Comparison of ENCODE assay signal across 8 cellular contexts in the genomic region with DNA sequence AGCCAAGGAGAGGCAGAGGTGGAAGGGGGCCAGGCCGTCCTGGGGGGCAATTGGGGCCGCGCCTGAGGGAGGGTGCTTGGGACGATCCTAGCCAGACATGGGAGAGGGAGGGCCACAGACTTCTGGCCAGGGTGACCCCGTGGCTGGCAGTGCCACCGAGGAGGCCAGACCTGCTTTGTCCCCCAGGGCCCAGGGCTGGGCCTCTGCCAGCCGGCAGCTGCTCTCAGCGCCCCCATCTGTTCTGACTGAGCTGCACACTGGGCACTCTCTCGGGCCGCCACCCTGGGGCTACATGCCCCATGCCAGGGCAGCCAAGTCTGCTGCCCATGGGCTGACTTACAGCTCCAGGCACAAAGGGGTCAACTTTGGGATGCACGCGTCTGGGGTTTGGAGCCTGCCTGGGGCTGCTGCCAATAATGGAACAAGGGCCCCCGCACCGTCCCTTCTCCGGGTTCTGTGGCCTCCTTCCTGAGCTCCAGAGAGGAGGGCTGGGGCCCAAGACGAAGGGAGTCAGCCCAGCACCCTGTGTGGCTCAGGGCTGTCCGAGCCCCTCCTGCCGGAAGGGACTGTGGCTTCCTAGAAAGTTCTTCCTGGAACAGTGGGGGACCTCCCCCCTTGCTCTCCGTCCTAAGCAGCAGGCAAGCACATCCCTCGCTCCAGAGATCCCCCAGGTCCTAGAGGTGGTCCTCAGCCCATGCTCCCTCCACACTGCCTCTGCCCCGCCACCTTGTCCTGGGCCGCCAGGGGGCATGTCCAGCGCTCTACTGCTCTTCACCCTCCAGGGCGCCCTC. TPM values are rescaled to one million over a fixed set of nuclear protein-coding genes. Genes with fewer than 3 reads are reported as not detected.
DNase-seq lines count a peak whose midpoint lies in the region; ATAC-seq and TF ChIP-seq lines count a peak whose summit lies in the region.

No MANE protein-coding gene starts in this region.

- H3K9me3 ChIP-seq in heart right ventricle: no peaks in the 10 kb centered on the region

- peaks cover 2% of the 10 kb centered on the region for H3K36me3 Mint-ChIP-seq in activated CD4-positive, alpha-beta memory T cell treated with anti-CD3 and anti-CD28 coated beads for 36 hours

- peak in 7 of 9 donors; percentile 18 to 51 (median 23) for TF ChIP-seq CTCF in heart right ventricle (IDR thresholded peaks at IDR 0.05)

- H3K36me3 ChIP-seq in heart right ventricle: peaks cover 0 to 4% (median 0%) of the 10 kb centered on the region in 9 donors

- CTCF ChIA-PET in activated CD4-positive, alpha-beta memory T cell treated with anti-CD3 and anti-CD28 coated beads for 36 hours (lab: Charles Lee): interaction anchor here (0.6 to 3.3 kb wide), 3 partner anchors 22 to 27 kb away, joined by 3 to 12 read pairs (median 7); no protein-coding TSS in a partner anchor

- H3K27ac Mint-ChIP-seq in activated CD4-positive, alpha-beta memory T cell treated with anti-CD3 and anti-CD28 coated beads for 36 hours: no peak overlapping the region

- H3K4me3 Mint-ChIP-seq in activated CD4-positive, alpha-beta memory T cell treated with anti-CD3 and anti-CD28 coated beads for 36 hours: peak overlapping the region; percentile 23

- peaks cover 23 to 77% (median 47%) of the 10 kb centered on the region in 9 donors for H3K4me1 ChIP-seq in heart right ventricle

- no peaks in the 10 kb centered on the region for H3K4me1 Mint-ChIP-seq in activated CD4-positive, alpha-beta memory T cell treated with anti-CD3 and anti-CD28 coated beads for 36 hours (ENCODE audit: low read depth)

- peak overlapping the region; percentile 85 to 98 (median 90) for H3K27ac ChIP-seq in heart right ventricle

- peak overlapping the region; percentile 34 to 84 (median 73) for H3K4me3 ChIP-seq in heart right ventricle

- no peaks in the 10 kb centered on the region for H3K9me3 Mint-ChIP-seq in activated CD4-positive, alpha-beta memory T cell treated with anti-CD3 and anti-CD28 coated beads for 36 hours

- H3K27me3 ChIP-seq in heart right ventricle: no peaks in the 10 kb centered on the region

- 16 to 18% methylated on average over 24 of the region's 24 CpGs for WGBS in heart right ventricle, 2 donors

- no peak for DNase-seq in Right ventricle myocardium inferior (ENCODE audit: missing footprints)
- DNase-seq in cardiac septum (ENCODE audit: low spot score): no peak
- peak; percentile 16 for DNase-seq in activated CD4-positive, alpha-beta memory T cell treated with anti-CD3 and anti-CD28 coated beads for 36 hours
- DNase-seq in heart right ventricle: peak; percentile 65 to 76
- peak; percentile 55 for DNase-seq in pons (ENCODE audit: low spot score)
- no peak for DNase-seq in NK-92 treated with Interleukin-12 subunit alpha and Interleukin-12 subunit beta, amount 100 ng/mL, for 24 hours (lab: John Stamatoyannopoulos, UW)
- no peak for DNase-seq in NCI-H1930 (lab: John Stamatoyannopoulos, UW)
- no peak for DNase-seq in stimulated activated CD4-positive, alpha-beta T cell treated with anti-CD3 and anti-CD28 coated beads, Interleukin-2, amount 100 ng/mL, for 48 hours

- ATAC-seq in Right ventricle myocardium inferior: peak; percentile 52
- peak; percentile 21 to 71 (median 66) for ATAC-seq in heart right ventricle

- intact Hi-C loops in Right ventricle myocardium inferior (cut with DNase I) (loop anchor here (1.0 to 10.0 kb wide), 3 partner anchors 28 to 750 kb away; a partner anchor contains a TSS), cardiac septum (cut with DNase I) (loop anchor here (10.0 kb wide), 1 partner anchor 140 kb away; no protein-coding TSS in a partner anchor), heart right ventricle (cut with DNase I) (loop anchor here in 3 of 10 donors (10.0 kb wide), 1 partner anchor 140 kb away; no protein-coding TSS in a partner anchor)
- intact Hi-C loops in activated CD4-positive, alpha-beta memory T cell treated with anti-CD3 and anti-CD28 coated beads for 36 hours (cut with micrococcal nuclease): loop anchor here (1.0 to 2.0 kb wide), 2 partner anchors 27 to 48 kb away; no protein-coding TSS in a partner anchor

- no peaks in the 10 kb centered on the region for H3K27me3 Mint-ChIP-seq in activated CD4-positive, alpha-beta memory T cell treated with anti-CD3 and anti-CD28 coated beads for 36 hours

- POLR2A ChIA-PET in activated CD4-positive, alpha-beta memory T cell treated with anti-CD3 and anti-CD28 coated beads for 36 hours (lab: Charles Lee): interaction anchor here (1.4 kb wide), 1 partner anchor 27 kb away, joined by 5 read pairs; a partner anchor contains a TSS

RNA-seq across cellular contexts. Expression of a gene that starts 1.1 kb away (rescaled TPM):
- total RNA-seq in Right ventricle myocardium inferior (191 TPM), cardiac septum (114 TPM), heart right ventricle (100 to 1,000 TPM; 159 to 295 (median 195) TPM)
- 1 to 10 TPM; 2.3 to 3.3 TPM for total RNA-seq in activated CD4-positive, alpha-beta memory T cell treated with anti-CD3 and anti-CD28 coated beads for 36 hours
- 100 to 1,000 TPM in 1 of 2 donors, 10 to 100 TPM in 1; 74.6 to 220 TPM for polyA plus RNA-seq in heart right ventricle

RNA-seq across cellular contexts. Expression of a gene that starts 27.8 kb away (rescaled TPM):
- 54.4 TPM for total RNA-seq in Right ventricle myocardium inferior
- 50.9 TPM for total RNA-seq in cardiac septum
- 100 to 1,000 TPM in 1 of 2 experiments, 10 to 100 TPM in 1; 97.6 to 109 TPM for total RNA-seq in activated CD4-positive, alpha-beta memory T cell treated with anti-CD3 and anti-CD28 coated beads for 36 hours
- total RNA-seq in heart right ventricle: 10 to 100 TPM; 43.3 to 69.6 (median 50.8) TPM
- 100 to 1,000 TPM in 1 of 2 donors, 10 to 100 TPM in 1; 78.6 to 203 TPM for polyA plus RNA-seq in heart right ventricle

RNA-seq across cellular contexts. Expression of a gene that starts 35.8 kb away (rescaled TPM):
- total RNA-seq in Right ventricle myocardium inferior (31.1 TPM), cardiac septum (41.2 TPM), heart right ventricle (10 to 100 TPM; 22.5 to 40.1 (median 27.7) TPM)
- total RNA-seq in activated CD4-positive, alpha-beta memory T cell treated with anti-CD3 and anti-CD28 coated beads for 36 hours: 10 to 100 TPM; 66.7 to 71.5 TPM
- polyA plus RNA-seq in heart right ventricle: 10 to 100 TPM; 27.0 to 73.8 TPM

Comparison
In these comparisons a context has a peak if more than half of its experiments do, and no peak if none do; other contexts are left out.
1. DNase-seq: peak in activated CD4-positive, alpha-beta memory T cell treated with anti-CD3 and anti-CD28 coated beads for 36 hours (single experiment), heart right ventricle (2 of 2) and pons (single experiment); none in Right ventricle myocardium inferior (single experiment), cardiac septum (single experiment), NK-92 treated with Interleukin-12 subunit alpha and Interleukin-12 subunit beta, amount 100 ng/mL, for 24 hours (single experiment), NCI-H1930 (0 of 2) and stimulated activated CD4-positive, alpha-beta T cell treated with anti-CD3 and anti-CD28 coated beads, Interleukin-2, amount 100 ng/mL, for 48 hours (0 of 2).
2. RNA of a gene that starts 1.1 kb away (total RNA-seq): 159 to 295 TPM in heart right ventricle, 191 TPM in Right ventricle myocardium inferior (single experiment) and 114 TPM in cardiac septum (single experiment); 2.3 to 3.3 TPM in activated CD4-positive, alpha-beta memory T cell treated with anti-CD3 and anti-CD28 coated beads for 36 hours; every median in the first group is over 10 times any median in the second.